22 cellular contexts compared by ENCODE assay signal in the genomic region with DNA sequence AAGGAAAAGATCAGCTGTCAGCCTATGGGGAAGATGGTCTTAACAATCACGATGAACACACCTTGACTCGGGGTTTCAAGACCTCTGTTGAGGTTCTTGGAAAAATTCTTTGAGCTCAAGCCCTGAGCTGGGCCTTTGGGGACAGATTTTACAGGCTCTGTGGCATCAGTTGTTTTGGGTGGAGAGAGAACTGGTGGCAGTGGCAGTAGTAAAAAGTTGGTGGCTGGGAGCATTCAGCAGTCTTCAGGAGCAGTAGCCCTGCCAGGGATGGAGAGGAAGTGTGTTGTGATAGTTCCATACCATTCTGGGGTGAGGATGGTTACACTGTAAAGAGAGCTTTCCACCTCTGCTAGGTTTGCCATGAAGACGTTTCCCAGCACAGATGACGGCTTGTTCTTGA. TPM values are rescaled to one million over a fixed set of nuclear protein-coding genes. Genes with fewer than 3 reads are reported as not detected.
"Had no signal": no experiment of that assay in that cellular context is flagged by ENCODE, and none has a peak within 500 bp of the region (broad histone marks: within the 10 kb centered on the region; RNA-seq: fewer than 3 reads in every experiment).

No MANE protein-coding gene starts in this region.

- DNase-seq: effector CD8-positive, alpha-beta T cell; esophagus squamous epithelium; foreskin melanocyte; left ventricle myocardium superior; lower lobe of right lung; natural killer cell; right cardiac atrium; sigmoid colon; stimulated activated CD4-positive, alpha-beta T cell treated with anti-CD3 and anti-CD28 coated beads, Interleukin-2, amount 100 ng/mL, for 24 hours; stimulated activated CD4-positive, alpha-beta T cell treated with anti-CD3 and anti-CD28 coated beads, Interleukin-4, amount 100 ng/mL, for 24 hours; stimulated activated naive CD4-positive, alpha-beta T cell treated with Interleukin-2 at 50 U/mL for 16 hours; stomach; thyroid gland; trophoblast cell had no signal

- H3K4me1 ChIP-seq: prostate gland had no signal

- H3K27me3 ChIP-seq: sigmoid colon, thyroid gland had no signal

- H3K27ac ChIP-seq: esophagus squamous epithelium, lower lobe of right lung, prostate gland, sigmoid colon, stomach, thyroid gland had no signal

- H3K36me3 ChIP-seq: esophagus squamous epithelium, lower lobe of right lung, prostate gland, sigmoid colon, stomach, thyroid gland had no signal

- H3K4me3 ChIP-seq: esophagus squamous epithelium, lower lobe of right lung, prostate gland, sigmoid colon, stomach, thyroid gland had no signal

- FAIRE-seq: colon, endothelial cell of umbilical vein, keratinocyte had no signal

- ATAC-seq: left ventricle myocardium superior; lower lobe of right lung; natural killer cell; right cardiac atrium; stimulated activated effector memory CD8-positive, alpha-beta T cell treated with anti-CD3 and anti-CD28 coated beads, Interleukin-12 subunit alpha, Interleukin-12 subunit beta, amount 100 ng/mL, for 72 hours had no signal

- H3K9me3 ChIP-seq: esophagus squamous epithelium, lower lobe of right lung, prostate gland, sigmoid colon, stomach, thyroid gland had no signal

RNA-seq across cellular contexts. Expression of gene KY, which starts 4.9 kb away (rescaled TPM):
- total RNA-seq: endothelial cell of umbilical vein, epithelial cell of proximal tubule, mesenteric fat pad, subcutaneous adipose tissue had no signal
